In genomic region chr11:114060402-114061052, GRCh38 we compare ENCODE assay signal across 1 cellular context.
TF ChIP-seq lines count a peak whose summit lies in the region.

No MANE protein-coding gene starts in this region.

TF ChIP-seq in K562, 482 proteins besides CTCF, POLR2A, EP300 and RAD21 (continued from another document):
- TF ChIP-seq JUND (IDR thresholded peaks at IDR 0.05; ENCODE audit: borderline replicate concordance, low read depth, low read length) (no peak), JUND (tag; IDR thresholded peaks at IDR 0.05; ENCODE audit: borderline replicate concordance, low read depth, low read length) (no peak), HES1 (IDR thresholded peaks at IDR 0.05; ENCODE audit: low read depth) (no peak), SMAD4 (CRISPR knock-in tag; conservative IDR thresholded peaks at IDR 0.05) (no peak), SIN3B (IDR thresholded peaks at IDR 0.05; ENCODE audit: low read depth) (no peak), HDAC6 (IDR thresholded peaks at IDR 0.05; ENCODE audit: low read depth, low read length) (0 out of 2 replicates have a peak, but pooled peaks have one; percentile 80), ARID4B (CRISPR knock-in tag; IDR thresholded peaks at IDR 0.05) (no peak), DACH1 (IDR thresholded peaks at IDR 0.05; ENCODE audit: partially characterized antibody) (no peak), BRD9 (IDR thresholded peaks at IDR 0.05; ENCODE audit: low read depth, partially characterized antibody) (no peak), ZBTB17 (CRISPR knock-in tag; IDR thresholded peaks at IDR 0.05) (no peak), UBTF (IDR thresholded peaks at IDR 0.05; ENCODE audit: borderline replicate concordance in 1 of 2, low read depth in 2 of 2, low read length in 2 of 2) (0 out of 4 replicates have a peak, but pooled peaks of 1 of the 2 experiments have one; percentile 12)
